In the genomic region with DNA sequence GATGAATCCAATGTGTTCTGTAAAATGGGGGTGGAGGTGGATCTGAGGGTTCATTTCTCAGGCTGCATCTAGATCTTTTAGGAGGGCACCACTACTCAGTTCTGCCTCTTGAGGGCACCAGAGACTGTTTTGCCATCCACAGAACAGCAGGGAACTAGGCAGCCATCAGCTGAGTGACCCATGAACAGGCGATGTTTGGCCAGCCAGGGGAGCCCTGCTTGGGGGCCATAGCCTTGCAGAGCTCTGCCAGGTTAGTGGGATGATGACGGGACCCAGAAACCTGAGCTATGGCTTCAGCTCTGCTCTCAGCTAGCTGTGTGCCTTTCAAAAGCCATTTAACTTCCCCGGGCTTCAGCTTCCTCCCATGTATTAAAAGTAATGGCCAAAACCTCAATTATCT, we compare ENCODE assay signal across 8 cellular contexts. TPM values are rescaled to one million over a fixed set of nuclear protein-coding genes. Genes with fewer than 3 reads are reported as not detected.
DNase-seq lines count a peak whose midpoint lies in the region; ATAC-seq, FAIRE-seq and TF ChIP-seq lines count a peak whose summit lies in the region.

No MANE protein-coding gene starts in this region.

- no peak overlapping the region for H3K27ac ChIP-seq in esophagus muscularis mucosa (replicated peaks in 1 of 4)

- H3K27ac Mint-ChIP-seq in naive B cell = no peak overlapping the region

- DNase-seq in A172 (ENCODE audit: low spot score) (peak; percentile 84), HT1080 (ENCODE audit: low read depth) (peak; percentile 74), NOMO-1 (lab: John Stamatoyannopoulos, UW; ENCODE audit: unreplicated experiment in 2 of 2) (peak; percentile 62 to 75), activated T-cell treated with anti-CD3 and anti-CD28 coated beads for 1 hour (ENCODE audit: low read depth) (peak; percentile 20), esophagus muscularis mucosa (ENCODE audit: extremely low spot score) (no peak), naive B cell (peak; percentile 18), urothelium cell line (ENCODE audit: low spot score) (peak; percentile 77)

- ATAC-seq in naive B cell (ENCODE audit: low read depth in 2 of 2) = no peak

- peaks cover 21 to 23% (median 23%) of the 10 kb centered on the region in 3 donors for H3K27me3 Mint-ChIP-seq in naive B cell

- intact Hi-C loops in esophagus muscularis mucosa (cut with DNase I) = loop anchor here (2.0 kb wide), 2 partner anchors 219 to 337 kb away; no protein-coding TSS in a partner anchor

- no peaks in the 10 kb centered on the region for H3K27me3 ChIP-seq in esophagus muscularis mucosa

- no peaks in the 10 kb centered on the region for H3K36me3 Mint-ChIP-seq in naive B cell

- H3K36me3 ChIP-seq in esophagus muscularis mucosa = no peaks in the 10 kb centered on the region

- no peak for TF ChIP-seq POLR2A in esophagus muscularis mucosa (IDR thresholded peaks at IDR 0.05; ENCODE audit: low read depth)

- no peak for FAIRE-seq in urothelium cell line (lab: Jason Lieb, UNC)

- no peak for TF ChIP-seq EP300 in esophagus muscularis mucosa (IDR thresholded peaks at IDR 0.05)

- TF ChIP-seq CTCF in GM12872 (IDR thresholded peaks at IDR 0.05; ENCODE audit: insufficient read depth, low read depth, low read length) = peak; percentile 90
- TF ChIP-seq CTCF in esophagus muscularis mucosa (IDR thresholded peaks at IDR 0.05) = peak; percentile 82 to 92 (median 85)

- no peak overlapping the region for H3K4me3 Mint-ChIP-seq in naive B cell

- no peaks in the 10 kb centered on the region for H3K4me1 ChIP-seq in esophagus muscularis mucosa

- no peaks in the 10 kb centered on the region for H3K4me1 Mint-ChIP-seq in naive B cell

- 31% methylated on average over 3 of the region's 3 CpGs for WGBS in esophagus muscularis mucosa

- H3K4me3 ChIP-seq in esophagus muscularis mucosa = no peak overlapping the region

- no peaks in the 10 kb centered on the region for H3K9me3 ChIP-seq in esophagus muscularis mucosa

- peaks cover 0 to 3% (median 0%) of the 10 kb centered on the region in 7 donors for H3K9me3 Mint-ChIP-seq in naive B cell

RNA-seq across cellular contexts. Expression of a gene that starts 13.4 kb away (rescaled TPM):
- total RNA-seq in A172 (2014; rRNA removed; shearing (Covaris generic)) = 1.2 and 2.4 TPM in 2 replicates
- total RNA-seq in HT1080 (2014; rRNA removed; shearing (Covaris generic)) = 0.37 and 1.8 TPM in 2 replicates
- polyA plus RNA-seq in HT1080 (2015; cell fraction: cytosol; rRNA removed) = 1.0 and 1.2 TPM in 2 replicates
- polyA plus RNA-seq in HT1080 (2015; cell fraction: nucleus; rRNA removed) = 2.3 and 2.8 TPM in 2 replicates
- 1 to 10 TPM in 3 of 4 donors, under 1 TPM in 1; 0.99 to 9.0 (median 4.0) TPM for total RNA-seq in esophagus muscularis mucosa
- not detected for polyA plus RNA-seq in naive B cell (ENCODE audit: low read depth in 6 of 6)

RNA-seq across cellular contexts. Expression of a gene that starts 32.4 kb away (rescaled TPM):
- total RNA-seq in A172 (2014; rRNA removed; shearing (Covaris generic)) = 1.9 and 2.3 TPM in 2 replicates
- 1.1 and 2.2 TPM in 2 replicates for total RNA-seq in HT1080 (2014; rRNA removed; shearing (Covaris generic))
- 0.29 and 0.35 TPM in 2 replicates for polyA plus RNA-seq in HT1080 (2015; cell fraction: cytosol; rRNA removed)
- 1.2 and 1.8 TPM in 2 replicates for polyA plus RNA-seq in HT1080 (2015; cell fraction: nucleus; rRNA removed)
- total RNA-seq in esophagus muscularis mucosa = 1 to 10 TPM; 1.2 to 6.7 (median 5.9) TPM
- polyA plus RNA-seq in naive B cell (ENCODE audit: low read depth in 6 of 6) = not detected
